ENCODE assay signal across 18 cellular contexts in the genomic region with DNA sequence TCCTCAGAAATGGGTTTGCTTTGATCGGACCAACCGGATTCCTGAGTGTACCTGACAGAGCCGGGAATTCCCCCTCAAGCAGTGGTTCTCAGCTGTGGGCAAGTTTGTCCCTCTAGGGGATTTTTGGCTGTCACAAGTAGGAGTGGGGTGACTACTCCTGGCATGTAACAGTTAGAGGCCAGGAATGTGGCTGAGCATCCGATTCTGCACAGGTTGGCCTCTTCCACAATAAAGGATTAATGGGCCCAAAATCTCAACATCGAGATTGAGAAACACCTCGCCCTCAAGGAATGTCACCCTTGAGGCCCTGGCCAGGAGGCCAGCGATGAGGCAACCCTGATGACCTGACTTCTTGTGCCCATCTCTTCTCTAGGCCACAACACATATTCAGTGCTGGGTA. TPM values are rescaled to one million over a fixed set of nuclear protein-coding genes. Genes with fewer than 3 reads are reported as not detected.
DNase-seq lines count a peak whose midpoint lies in the region; ATAC-seq, FAIRE-seq and TF ChIP-seq lines count a peak whose summit lies in the region.
"Had no signal": no experiment of that assay in that cellular context is flagged by ENCODE, and none has a peak within 500 bp of the region (broad histone marks: within the 10 kb centered on the region; RNA-seq: fewer than 3 reads in every experiment).

No MANE protein-coding gene starts in this region.

- no peak overlapping the region for H2AFZ ChIP-seq in PC-3 (ENCODE audit: low read length)

- peaks cover 4% of the 10 kb centered on the region for H3K4me1 ChIP-seq in PC-3 (ENCODE audit: insufficient read depth, low read length)
- H3K4me1 ChIP-seq in kidney (ENCODE audit: control insufficient read depth in 1 of 2, insufficient read depth in 1 of 2, low read depth in 1 of 2, low read length in 2 of 2): no peaks in the 10 kb centered on the region
- no peaks in the 10 kb centered on the region for H3K4me1 ChIP-seq in right cardiac atrium (ENCODE audit: control insufficient read depth, insufficient read depth, low read length)

- FAIRE-seq in kidney (lab: Jason Lieb, UNC): no peak

- peak; percentile 58 for ATAC-seq in HG02588 (IDR thresholded peaks at IDR 0.05; ENCODE audit: unreplicated experiment)
- ATAC-seq in PC-3: no peak
- no peak for ATAC-seq in GM19328 (IDR thresholded peaks at IDR 0.05; ENCODE audit: unreplicated experiment)
- no peak for ATAC-seq in right cardiac atrium
- ATAC-seq: sciatic nerve had no signal

- intact Hi-C loops in PC-3 (cut with micrococcal nuclease): no loop called here
- intact Hi-C loops in kidney (cut with DNase I): no loop called here
- intact Hi-C loops in right cardiac atrium (cut with DNase I): no loop called here

- peaks cover 2% of the 10 kb centered on the region; the same call in 1 of the 2 replicates for H3K79me2 ChIP-seq in PC-3 (ENCODE audit: low read length)

- H3K4me2 ChIP-seq in PC-3 (ENCODE audit: low read length): no peak overlapping the region

- H3K9ac ChIP-seq in PC-3 (ENCODE audit: low read length) (no peak overlapping the region), kidney (ENCODE audit: low read length in 2 of 2) (peak overlapping the region in 1 of 2 donors; percentile 19)

- no peaks in the 10 kb centered on the region for H3K9me3 ChIP-seq in PC-3 (ENCODE audit: low read length)
- H3K9me3 ChIP-seq in kidney (ENCODE audit: control insufficient read depth in 1 of 2, low read length in 2 of 2): no peaks in the 10 kb centered on the region
- no peaks in the 10 kb centered on the region for H3K9me3 ChIP-seq in right cardiac atrium (ENCODE audit: control insufficient read depth, low read length)

- no peaks in the 10 kb centered on the region for H3F3A ChIP-seq in PC-3 (ENCODE audit: low read length, unreplicated experiment)

- H3K27ac ChIP-seq in PC-3 (ENCODE audit: low read length): no peak overlapping the region
- H3K27ac ChIP-seq in kidney (ENCODE audit: low read depth in 2 of 2, low read length in 2 of 2): no peak overlapping the region
- no peak overlapping the region for H3K27ac ChIP-seq in right cardiac atrium (ENCODE audit: low read length)

- no peaks in the 10 kb centered on the region for H3K27me3 ChIP-seq in PC-3 (ENCODE audit: low read length)
- no peaks in the 10 kb centered on the region for H3K27me3 ChIP-seq in right cardiac atrium (ENCODE audit: control insufficient read depth, insufficient read depth)

- CTCF ChIA-PET in PC-3 (lab: Charles Lee): no interaction called here

- H3K4me3 ChIP-seq in PC-3 (ENCODE audit: low read length) (no peak overlapping the region), kidney (ENCODE audit: low read length in 2 of 2) (no peak overlapping the region), right cardiac atrium (ENCODE audit: low read length) (no peak overlapping the region)

- BruUV-seq in PC-3 (replicated peaks; lab: Mats Ljungman, UMichigan): no TSS peak

- DNase-seq in ELF-1 (ENCODE audit: low read depth, low spot score): peak; percentile 32
- peak; percentile 27 for DNase-seq in PC-3
- DNase-seq in kidney: peak; percentile 19
- DNase-seq in globus pallidus (ENCODE audit: low spot score): no peak
- no peak for DNase-seq in SHP77 treated with DMSO at 0.1 percent for 48 hours (lab: John Stamatoyannopoulos, UW)
- DNase-seq in right cardiac atrium: no peak
- DNase-seq: activated CD4-positive, alpha-beta T cell treated with anti-CD3 and anti-CD28 coated beads for 1 hour; activated naive CD8-positive, alpha-beta T cell treated with anti-CD3 and anti-CD28 coated beads, Interleukin-2, amount 50 U/mL, for 24 hours; CD4-positive, alpha-beta memory T cell; dermis blood vessel endothelial cell; NCI-H1048; NCI-H2081; NCI-H510A; stimulated activated naive CD4-positive, alpha-beta T cell treated with Interleukin-2 at 50 U/mL for 16 hours; T-helper 9 cell had no signal

- no peaks in the 10 kb centered on the region for H3K36me3 ChIP-seq in PC-3 (ENCODE audit: low read depth, low read length)
- H3K36me3 ChIP-seq in kidney (ENCODE audit: control insufficient read depth in 1 of 2, insufficient read depth in 2 of 2, low read length in 2 of 2): no peaks in the 10 kb centered on the region

- no peak for TF ChIP-seq CTCF in PC-3 (conservative IDR thresholded peaks at IDR 0.05; ENCODE audit: low read depth, low read length)
- TF ChIP-seq CTCF in kidney (IDR thresholded peaks at IDR 0.05; ENCODE audit: borderline replicate concordance, extremely low read depth, insufficient read depth): no peak

- H4K20me1 ChIP-seq in PC-3 (ENCODE audit: low read length): peaks cover under 1% of the 10 kb centered on the region; the same call in 1 of the 2 replicates

- WGBS in right cardiac atrium: 91% methylated on average over 7 of the region's 7 CpGs

- no peaks in the 10 kb centered on the region for H3K9me2 ChIP-seq in PC-3 (replicated peaks; ENCODE audit: low read length)

- POLR2A ChIA-PET in PC-3 (lab: Charles Lee; ENCODE audit: unreplicated experiment): no interaction called here

RNA-seq across cellular contexts. Expression of a gene that starts 7.9 kb away (rescaled TPM):
- total RNA-seq in PC-3 (2014; rRNA removed): 3.8 and 3.9 TPM in 2 replicates
- 12.3 TPM for total RNA-seq in kidney
- polyA plus RNA-seq in kidney (ENCODE audit: insufficient read depth, low read depth, low replicate concordance): 3.3 TPM
- total RNA-seq in right cardiac atrium: 1 to 10 TPM; 2.8 to 5.1 (median 3.3) TPM
- polyA plus RNA-seq in right cardiac atrium: 1.5 TPM

Comparison
In these comparisons a context has a peak if more than half of its experiments do, and no peak if none do; other contexts are left out.
1. DNase-seq: peak in ELF-1 (single experiment), PC-3 (single experiment) and kidney (single experiment); none in globus pallidus (single experiment), SHP77 treated with DMSO at 0.1 percent for 48 hours (single experiment) and right cardiac atrium (0 of 3).